In genomic region chrX:103861200-103861599, GRCh38 we compare ENCODE assay signal across 33 cellular contexts.
"Had no signal": no experiment of that assay in that cellular context is flagged by ENCODE, and none has a peak within 500 bp of the region (broad histone marks: within the 10 kb centered on the region; RNA-seq: fewer than 3 reads in every experiment).

No MANE protein-coding gene starts in this region.

- H3K4me1 Mint-ChIP-seq: activated CD4-positive, alpha-beta memory T cell treated with anti-CD3 and anti-CD28 coated beads, Interleukin-2, amount 10 ng/mL, durations not matched to agents 7 days and 5 days; activated CD4-positive, alpha-beta T cell treated with anti-CD3 and anti-CD28 coated beads, Interleukin-2, amount 10 ng/mL, durations not matched to agents 7 days and 5 days; activated naive CD4-positive, alpha-beta T cell treated with anti-CD3 and anti-CD28 coated beads, Interleukin-2, amount 10 ng/mL, durations not matched to agents 7 days and 5 days; activated naive CD8-positive, alpha-beta T cell treated with anti-CD3 and anti-CD28 coated beads, Interleukin-2, amount 10 ng/mL, durations not matched to agents 7 days and 5 days; endodermal cell; memory B cell; naive thymus-derived CD4-positive, alpha-beta T cell; stimulated activated naive B cell treated with anti-CD40 and anti-IgM and Interleukin-4, amounts not matched to agents 10 μg/mL and 1 μg/mL and 100 μg/mL, for 72 hours had no signal

- H3K4me3 Mint-ChIP-seq: activated CD4-positive, alpha-beta memory T cell treated with anti-CD3 and anti-CD28 coated beads, Interleukin-2, amount 10 ng/mL, durations not matched to agents 7 days and 5 days; activated CD4-positive, alpha-beta T cell treated with anti-CD3 and anti-CD28 coated beads, Interleukin-2, amount 10 ng/mL, durations not matched to agents 7 days and 5 days; activated naive CD4-positive, alpha-beta T cell treated with anti-CD3 and anti-CD28 coated beads, Interleukin-2, amount 10 ng/mL, durations not matched to agents 7 days and 5 days; activated naive CD8-positive, alpha-beta T cell treated with anti-CD3 and anti-CD28 coated beads, Interleukin-2, amount 10 ng/mL, durations not matched to agents 7 days and 5 days; activated T-cell treated with anti-CD3 and anti-CD28 coated beads, Interleukin-2, amount 50 U/mL, for 24 hours; dendritic cell treated with granulocyte-macrophage colony-stimulating factor and Interleukin-4, amounts not matched to agents 40 ng/mL and 50 ng/mL, for 4 days; endodermal cell; memory B cell; naive thymus-derived CD4-positive, alpha-beta T cell; stimulated activated naive B cell treated with anti-CD40 and anti-IgM and Interleukin-4, amounts not matched to agents 10 μg/mL and 1 μg/mL and 100 μg/mL, for 72 hours had no signal

- H3K9me3 Mint-ChIP-seq: activated CD4-positive, alpha-beta memory T cell treated with anti-CD3 and anti-CD28 coated beads, Interleukin-2, amount 10 ng/mL, durations not matched to agents 7 days and 5 days; activated CD4-positive, alpha-beta T cell treated with anti-CD3 and anti-CD28 coated beads, Interleukin-2, amount 10 ng/mL, durations not matched to agents 7 days and 5 days; activated naive CD4-positive, alpha-beta T cell treated with anti-CD3 and anti-CD28 coated beads, Interleukin-2, amount 10 ng/mL, durations not matched to agents 7 days and 5 days; activated naive CD8-positive, alpha-beta T cell treated with anti-CD3 and anti-CD28 coated beads, Interleukin-2, amount 10 ng/mL, durations not matched to agents 7 days and 5 days; activated T-cell treated with anti-CD3 and anti-CD28 coated beads, Interleukin-2, amount 50 U/mL, for 24 hours; dendritic cell treated with granulocyte-macrophage colony-stimulating factor and Interleukin-4, amounts not matched to agents 40 ng/mL and 50 ng/mL, for 4 days; memory B cell; naive thymus-derived CD4-positive, alpha-beta T cell; stimulated activated naive B cell treated with anti-CD40 and anti-IgM and Interleukin-4, amounts not matched to agents 10 μg/mL and 1 μg/mL and 100 μg/mL, for 72 hours had no signal

- ATAC-seq: gastroesophageal sphincter; left colon; naive thymus-derived CD4-positive, alpha-beta T cell; pancreas had no signal

- H3K4me3 ChIP-seq: ascending aorta, gastroesophageal sphincter, pancreas, prostate gland, sigmoid colon, smooth muscle cell, stomach, thyroid gland, upper lobe of left lung, vagina had no signal

- H3K27me3 Mint-ChIP-seq: activated CD4-positive, alpha-beta memory T cell treated with anti-CD3 and anti-CD28 coated beads, Interleukin-2, amount 10 ng/mL, durations not matched to agents 7 days and 5 days; activated CD4-positive, alpha-beta T cell treated with anti-CD3 and anti-CD28 coated beads, Interleukin-2, amount 10 ng/mL, durations not matched to agents 7 days and 5 days; activated naive CD4-positive, alpha-beta T cell treated with anti-CD3 and anti-CD28 coated beads, Interleukin-2, amount 10 ng/mL, durations not matched to agents 7 days and 5 days; activated naive CD8-positive, alpha-beta T cell treated with anti-CD3 and anti-CD28 coated beads, Interleukin-2, amount 10 ng/mL, durations not matched to agents 7 days and 5 days; memory B cell had no signal

- H3K27ac ChIP-seq: ascending aorta, brain microvascular endothelial cell, gastroesophageal sphincter, pancreas, prostate gland, sigmoid colon, stomach, thyroid gland, upper lobe of left lung, vagina had no signal

- DNase-seq: activated CD4-positive, alpha-beta memory T cell treated with anti-CD3 and anti-CD28 coated beads, Interleukin-2, amount 10 ng/mL, durations not matched to agents 7 days and 5 days; activated CD4-positive, alpha-beta T cell treated with anti-CD3 and anti-CD28 coated beads, Interleukin-2, amount 10 ng/mL, durations not matched to agents 7 days and 5 days; activated CD4-positive, CD25-positive, alpha-beta regulatory T cell treated with anti-CD3 and anti-CD28 coated beads, Interleukin-2, amount 50 U/mL, for 72 hours; activated CD8-positive, alpha-beta memory T cell treated with anti-CD3 and anti-CD28 coated beads, Interleukin-2, amount 50 U/mL, for 48 hours; activated gamma-delta T cell; activated naive CD4-positive, alpha-beta T cell treated with anti-CD3 and anti-CD28 coated beads, Interleukin-2, amount 10 ng/mL, durations not matched to agents 7 days and 5 days; activated naive CD8-positive, alpha-beta T cell treated with anti-CD3 and anti-CD28 coated beads, Interleukin-2, amount 10 ng/mL, durations not matched to agents 7 days and 5 days; activated T-cell treated with anti-CD3 and anti-CD28 coated beads, Interleukin-2, amount 50 U/mL, for 24 hours; brain microvascular endothelial cell; central memory CD4-positive, alpha-beta T cell; endodermal cell; head of caudate nucleus; hippocampal formation; left colon; midbrain; naive thymus-derived CD4-positive, alpha-beta T cell; pancreas; sigmoid colon; stimulated activated CD4-positive, alpha-beta T cell treated with anti-CD3 and anti-CD28 coated beads, Interleukin-1b, Interleukin-23, amount 100 ng/mL, for 48 hours; stimulated activated CD4-positive, alpha-beta T cell treated with anti-CD3 and anti-CD28 coated beads, Interleukin-4, amount 100 ng/mL, for 4 hours; stimulated activated CD8-positive, alpha-beta memory T cell treated with anti-CD3 and anti-CD28 coated beads, Interleukin-4, amount 100 ng/mL, for 48 hours; stimulated activated naive B cell treated with anti-CD40 and anti-IgM and Interleukin-4, amounts not matched to agents 10 μg/mL and 1 μg/mL and 100 μg/mL, for 72 hours; stomach; T-helper 2 cell; thyroid gland; upper lobe of left lung had no signal

- H3K36me3 Mint-ChIP-seq: activated naive CD4-positive, alpha-beta T cell treated with anti-CD3 and anti-CD28 coated beads, Interleukin-2, amount 10 ng/mL, durations not matched to agents 7 days and 5 days; activated naive CD8-positive, alpha-beta T cell treated with anti-CD3 and anti-CD28 coated beads, Interleukin-2, amount 10 ng/mL, durations not matched to agents 7 days and 5 days; memory B cell; naive thymus-derived CD4-positive, alpha-beta T cell; stimulated activated naive B cell treated with anti-CD40 and anti-IgM and Interleukin-4, amounts not matched to agents 10 μg/mL and 1 μg/mL and 100 μg/mL, for 72 hours had no signal

- H3K27ac Mint-ChIP-seq: activated CD4-positive, alpha-beta memory T cell treated with anti-CD3 and anti-CD28 coated beads, Interleukin-2, amount 10 ng/mL, durations not matched to agents 7 days and 5 days; activated CD4-positive, alpha-beta T cell treated with anti-CD3 and anti-CD28 coated beads, Interleukin-2, amount 10 ng/mL, durations not matched to agents 7 days and 5 days; activated naive CD4-positive, alpha-beta T cell treated with anti-CD3 and anti-CD28 coated beads, Interleukin-2, amount 10 ng/mL, durations not matched to agents 7 days and 5 days; activated naive CD8-positive, alpha-beta T cell treated with anti-CD3 and anti-CD28 coated beads, Interleukin-2, amount 10 ng/mL, durations not matched to agents 7 days and 5 days; activated T-cell treated with anti-CD3 and anti-CD28 coated beads, Interleukin-2, amount 50 U/mL, for 24 hours; dendritic cell treated with granulocyte-macrophage colony-stimulating factor and Interleukin-4, amounts not matched to agents 40 ng/mL and 50 ng/mL, for 4 days; endodermal cell; memory B cell; naive thymus-derived CD4-positive, alpha-beta T cell; stimulated activated naive B cell treated with anti-CD40 and anti-IgM and Interleukin-4, amounts not matched to agents 10 μg/mL and 1 μg/mL and 100 μg/mL, for 72 hours had no signal
